ENCODE assay signal across 18 cellular contexts in the genomic region with DNA sequence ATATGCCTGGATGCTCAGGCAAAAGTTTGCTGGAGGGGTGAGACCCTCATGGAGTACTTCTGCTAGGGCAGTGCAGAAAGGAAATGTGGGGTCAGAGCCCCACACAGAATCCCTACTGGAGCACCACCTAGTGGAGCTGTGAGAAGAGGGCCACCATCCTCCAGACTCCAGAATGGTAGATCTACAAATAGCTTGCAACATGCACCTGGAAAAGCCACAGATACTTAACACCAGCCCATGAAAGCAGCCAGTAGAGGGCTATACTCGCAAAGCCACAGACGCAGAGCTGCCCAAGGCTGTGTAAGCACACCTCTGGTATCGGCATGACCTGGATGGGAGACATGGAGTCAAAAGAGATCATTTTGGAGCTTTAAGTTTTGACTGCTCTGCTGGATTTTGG.
DNase-seq lines count a peak whose midpoint lies in the region; ATAC-seq and TF ChIP-seq lines count a peak whose summit lies in the region.
"Had no signal": no experiment of that assay in that cellular context is flagged by ENCODE, and none has a peak within 500 bp of the region (broad histone marks: within the 10 kb centered on the region; RNA-seq: fewer than 3 reads in every experiment).

No MANE protein-coding gene starts in this region.

- no peak overlapping the region for H3K18ac ChIP-seq in mesendoderm (ENCODE audit: low read length)

- H2BK120ac ChIP-seq in mesendoderm (ENCODE audit: low read depth, low read length): no peak overlapping the region

- H3K79me2 ChIP-seq in mesendoderm (ENCODE audit: control insufficient read depth, insufficient read depth, low read length): no peaks in the 10 kb centered on the region
- H3K79me2 ChIP-seq: hepatocyte, parathyroid adenoma had no signal

- TF ChIP-seq CTCF in WERI-Rb-1 (IDR thresholded peaks at IDR 0.05; ENCODE audit: low read depth, low read length): peak; percentile 15; the same call in 1 of the 2 replicates
- no peak for TF ChIP-seq CTCF in upper lobe of left lung (IDR thresholded peaks at IDR 0.05)

- peaks cover 3% of the 10 kb centered on the region for H3K4me1 Mint-ChIP-seq in activated T-helper 2 cell treated with anti-CD3 and anti-CD28 coated beads, Interferon-gamma antibody, Interleukin-2, Interleukin-4, amounts not matched to agents 10 μg/mL and 5 μg/mL and 100 μg/mL, durations not matched to agents 14 hours and 24 hours and 36 hours (ENCODE audit: low read depth)

- intact Hi-C loops in activated T-helper 2 cell treated with anti-CD3 and anti-CD28 coated beads, Interferon-gamma antibody, Interleukin-2, Interleukin-4, amounts not matched to agents 10 μg/mL and 5 μg/mL and 100 μg/mL, durations not matched to agents 14 hours and 24 hours and 36 hours (cut with micrococcal nuclease): no loop called here

- H3K9me3 ChIP-seq in WERI-Rb-1 (ENCODE audit: severe bottlenecking): no peaks in the 10 kb centered on the region
- no peaks in the 10 kb centered on the region for H3K9me3 ChIP-seq in upper lobe of left lung

- no peak overlapping the region for H3K4me3 Mint-ChIP-seq in activated T-helper 2 cell treated with anti-CD3 and anti-CD28 coated beads, Interferon-gamma antibody, Interleukin-2, Interleukin-4, amounts not matched to agents 10 μg/mL and 5 μg/mL and 100 μg/mL, durations not matched to agents 14 hours and 24 hours and 36 hours (ENCODE audit: low read depth)
- H3K4me3 Mint-ChIP-seq: T-helper 2 cell treated with Interferon-gamma antibody and Interleukin-4, amounts not matched to agents 5 μg/mL and 100 μg/mL, for 36 hours had no signal

- H3K4me2 ChIP-seq in mesendoderm (ENCODE audit: low read length): no peak overlapping the region
- H3K4me2 ChIP-seq: hepatocyte had no signal

- H3K23ac ChIP-seq in mesendoderm (ENCODE audit: low read length): no peak overlapping the region

- H3K27ac ChIP-seq in WERI-Rb-1 (no peak overlapping the region), mesendoderm (ENCODE audit: low read depth, low read length) (no peak overlapping the region), upper lobe of left lung (no peak overlapping the region)
- H3K27ac ChIP-seq: hepatocyte, parathyroid adenoma had no signal

- H3K36me3 Mint-ChIP-seq in activated T-helper 2 cell treated with anti-CD3 and anti-CD28 coated beads, Interferon-gamma antibody, Interleukin-2, Interleukin-4, amounts not matched to agents 10 μg/mL and 5 μg/mL and 100 μg/mL, durations not matched to agents 14 hours and 24 hours and 36 hours (ENCODE audit: low read depth): no peaks in the 10 kb centered on the region

- TF ChIP-seq POLR2A in upper lobe of left lung (IDR thresholded peaks at IDR 0.05): no peak

- H3K4me1 ChIP-seq in mesendoderm (ENCODE audit: control insufficient read depth, low read depth, low read length): no peaks in the 10 kb centered on the region
- no peaks in the 10 kb centered on the region for H3K4me1 ChIP-seq in upper lobe of left lung
- H3K4me1 ChIP-seq: parathyroid adenoma had no signal

- no peaks in the 10 kb centered on the region for H3K36me3 ChIP-seq in WERI-Rb-1
- H3K36me3 ChIP-seq in mesendoderm (ENCODE audit: control insufficient read depth, insufficient read depth, low read length): no peaks in the 10 kb centered on the region
- no peaks in the 10 kb centered on the region for H3K36me3 ChIP-seq in upper lobe of left lung

- no peak overlapping the region for H3K27ac Mint-ChIP-seq in activated T-helper 2 cell treated with anti-CD3 and anti-CD28 coated beads, Interferon-gamma antibody, Interleukin-2, Interleukin-4, amounts not matched to agents 10 μg/mL and 5 μg/mL and 100 μg/mL, durations not matched to agents 14 hours and 24 hours and 36 hours
- H3K27ac Mint-ChIP-seq: T-helper 2 cell treated with Interferon-gamma antibody and Interleukin-4, amounts not matched to agents 5 μg/mL and 100 μg/mL, for 36 hours had no signal

- DNase-seq in DMS53 (lab: John Stamatoyannopoulos, UW) (peak; percentile 58), DMS53 treated with DMSO at 0.1 percent for 48 hours (lab: John Stamatoyannopoulos, UW; ENCODE audit: unreplicated experiment) (no peak), HT1080 (ENCODE audit: low read depth) (peak; percentile 20), WERI-Rb-1 (peak; percentile 13), mesendoderm (peak; percentile 59), upper lobe of left lung (no peak), dermis blood vessel endothelial cell (no peak)
- DNase-seq in activated T-helper 2 cell treated with anti-CD3 and anti-CD28 coated beads, Interferon-gamma antibody, Interleukin-2, Interleukin-4, amounts not matched to agents 10 μg/mL and 5 μg/mL and 100 μg/mL, durations not matched to agents 14 hours and 24 hours and 36 hours (ENCODE audit: low spot score): no peak
- DNase-seq: activated CD4-positive, alpha-beta T cell treated with anti-CD3 and anti-CD28 coated beads for 4 hours; activated CD8-positive, alpha-beta memory T cell treated with anti-CD3 and anti-CD28 coated beads, Interleukin-2, amount 50 U/mL, for 4 hours; activated naive CD4-positive, alpha-beta T cell; left cardiac atrium; NCI-H2081 treated with DMSO at 0.1 percent for 48 hours; NCI-H774; stimulated activated CD4-positive, alpha-beta T cell treated with anti-CD3 and anti-CD28 coated beads, Interleukin-4, amount 100 ng/mL, for 24 hours had no signal

- no peaks in the 10 kb centered on the region for H3K27me3 Mint-ChIP-seq in activated T-helper 2 cell treated with anti-CD3 and anti-CD28 coated beads, Interferon-gamma antibody, Interleukin-2, Interleukin-4, amounts not matched to agents 10 μg/mL and 5 μg/mL and 100 μg/mL, durations not matched to agents 14 hours and 24 hours and 36 hours (ENCODE audit: low read depth)

- no peak overlapping the region for H3K4ac ChIP-seq in mesendoderm (ENCODE audit: low read depth, low read length)

- H4K5ac ChIP-seq in mesendoderm (ENCODE audit: low read length): no peak overlapping the region

- WGBS in mesendoderm (ENCODE audit: extremely low coverage, insufficient coverage, low lambda C conversion rate): no CpG with 5 or more reads among the region's 3 CpGs
- 76 to 81% methylated on average over 3 of the region's 3 CpGs for WGBS in upper lobe of left lung, 2 donors

- no peak for TF ChIP-seq EP300 in upper lobe of left lung (IDR thresholded peaks at IDR 0.05)

- H3K9me3 Mint-ChIP-seq in activated T-helper 2 cell treated with anti-CD3 and anti-CD28 coated beads, Interferon-gamma antibody, Interleukin-2, Interleukin-4, amounts not matched to agents 10 μg/mL and 5 μg/mL and 100 μg/mL, durations not matched to agents 14 hours and 24 hours and 36 hours: no peaks in the 10 kb centered on the region
- H3K9me3 Mint-ChIP-seq: T-helper 2 cell treated with Interferon-gamma antibody and Interleukin-4, amounts not matched to agents 5 μg/mL and 100 μg/mL, for 36 hours had no signal

- no peaks in the 10 kb centered on the region for H3K79me1 ChIP-seq in mesendoderm (ENCODE audit: low read length)

- H3K27me3 ChIP-seq in WERI-Rb-1 (ENCODE audit: insufficient read depth, low read depth, severe bottlenecking): no peaks in the 10 kb centered on the region
- no peaks in the 10 kb centered on the region for H3K27me3 ChIP-seq in mesendoderm (ENCODE audit: insufficient read depth, low read length, poor library complexity)
- H3K27me3 ChIP-seq in upper lobe of left lung: no peaks in the 10 kb centered on the region
- H3K27me3 ChIP-seq: hepatocyte had no signal

- no peak overlapping the region for H3K9ac ChIP-seq in mesendoderm (ENCODE audit: low read length)
- H3K9ac ChIP-seq: parathyroid adenoma had no signal

- no peak for ATAC-seq in upper lobe of left lung (ENCODE audit: low FRiP score in 2 of 2)
- ATAC-seq: left cardiac atrium had no signal

- no peak overlapping the region for H2AK5ac ChIP-seq in mesendoderm (ENCODE audit: low read length)

- H3K56ac ChIP-seq in mesendoderm (ENCODE audit: low read length): no peak overlapping the region

- H3K4me3 ChIP-seq in WERI-Rb-1 (ENCODE audit: low read depth, low read length): no peak overlapping the region
- no peak overlapping the region for H3K4me3 ChIP-seq in mesendoderm (ENCODE audit: low read length)
- H3K4me3 ChIP-seq in upper lobe of left lung: no peak overlapping the region
- H3K4me3 ChIP-seq: hepatocyte had no signal

- no peak overlapping the region for H2BK5ac ChIP-seq in mesendoderm (ENCODE audit: low read length)

- no peak overlapping the region for H4K8ac ChIP-seq in mesendoderm (ENCODE audit: low read depth, low read length)

- H2BK15ac ChIP-seq in mesendoderm (replicated peaks; ENCODE audit: low read depth): no peak overlapping the region

Comparison
In these comparisons a context has a peak if more than half of its experiments do, and no peak if none do; other contexts are left out.
1. DNase-seq: peak in DMS53 (single experiment), HT1080 (single experiment), WERI-Rb-1 (single experiment) and mesendoderm (single experiment); none in DMS53 treated with DMSO at 0.1 percent for 48 hours (single experiment), upper lobe of left lung (0 of 2), activated T-helper 2 cell treated with anti-CD3 and anti-CD28 coated beads, Interferon-gamma antibody, Interleukin-2, Interleukin-4, amounts not matched to agents 10 μg/mL and 5 μg/mL and 100 μg/mL, durations not matched to agents 14 hours and 24 hours and 36 hours (single experiment) and dermis blood vessel endothelial cell (single experiment).